In the genomic region with DNA sequence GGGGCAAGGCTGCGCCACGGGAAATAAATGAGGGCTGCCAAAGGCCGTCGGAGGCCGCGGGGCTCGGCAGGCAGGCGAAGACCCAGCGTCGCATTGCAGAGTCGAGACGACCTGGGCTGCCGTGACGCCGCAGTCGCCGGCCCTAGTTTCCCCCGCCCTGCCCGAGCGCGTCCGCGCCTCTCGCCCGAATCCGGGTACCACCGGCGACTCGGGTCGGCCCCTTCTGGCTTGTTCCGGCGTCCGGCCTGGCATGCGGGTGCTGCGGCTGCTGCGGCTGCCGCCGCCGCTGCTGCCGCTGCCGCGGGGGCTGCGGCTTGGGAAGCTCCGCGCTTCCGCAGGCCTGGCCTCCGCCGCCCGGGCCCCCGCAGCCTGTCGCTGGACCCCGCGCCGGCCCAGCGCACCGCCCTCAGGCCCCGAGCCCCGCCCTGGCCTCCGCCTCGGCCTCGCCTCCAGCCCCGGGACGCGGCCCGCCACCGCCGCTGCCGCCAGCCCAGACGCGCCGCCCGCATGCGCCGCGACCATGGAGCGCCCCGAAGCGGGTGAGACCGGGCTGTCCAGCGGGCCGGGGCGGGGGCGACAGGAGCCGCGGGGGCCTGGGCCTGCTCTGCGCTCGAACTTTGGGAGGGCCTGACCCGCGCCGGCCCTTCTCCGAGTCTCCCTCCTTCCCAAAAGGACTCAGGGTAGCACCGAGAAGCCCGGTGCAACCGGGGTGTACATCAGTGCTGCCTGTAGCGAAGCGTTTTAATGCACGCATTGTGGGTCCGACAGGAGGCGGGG, we compare ENCODE assay signal across 8 cellular contexts. TPM values are rescaled to one million over a fixed set of nuclear protein-coding genes. Genes with fewer than 3 reads are reported as not detected.
DNase-seq lines count a peak whose midpoint lies in the region; ATAC-seq and TF ChIP-seq lines count a peak whose summit lies in the region.

Gene AKAP7 (plus strand): TSS at position 224 of the 777 bp plus-strand sequence. CDS start 297 bp downstream, at position 521.

- intact Hi-C loops in CD14-positive monocyte (cut with micrococcal nuclease): no loop called here
- intact Hi-C loops in adrenal gland (cut with DNase I): no loop called here
- intact Hi-C loops in heart right ventricle (cut with DNase I): no loop called here
- intact Hi-C loops in posterior cingulate gyrus (cut with DNase I): loop anchor here (1.0 kb wide), 1 partner anchor 72 kb away; the partner anchor contains the start of gene EPB41L2

- TF ChIP-seq POLR2A in adrenal gland (IDR thresholded peaks at IDR 0.05): peak; percentile 84

- H3K4me1 Mint-ChIP-seq in CD14-positive monocyte (peaks cover 33% of the 10 kb centered on the region), type B pancreatic cell (ENCODE audit: unreplicated experiment) (peaks cover 16% of the 10 kb centered on the region)

- no peaks in the 10 kb centered on the region for H3K9me3 ChIP-seq in adrenal gland (replicated peaks in 1 of 3)
- H3K9me3 ChIP-seq in heart right ventricle: no peaks in the 10 kb centered on the region

- peak within 1 kb of the TSS; percentile 81 to 92 (median 89) for H3K27ac Mint-ChIP-seq in CD14-positive monocyte
- peak within 1 kb of the TSS; percentile 79 for H3K27ac Mint-ChIP-seq in type B pancreatic cell

- ATAC-seq in GM19372 (IDR thresholded peaks at IDR 0.05; ENCODE audit: low read depth, unreplicated experiment): peak; percentile 83
- peak; percentile 70 for ATAC-seq in HG03460 (IDR thresholded peaks at IDR 0.05; ENCODE audit: unreplicated experiment)
- peak; percentile 82 to 96 (median 91) for ATAC-seq in heart right ventricle

- H3K27me3 Mint-ChIP-seq in CD14-positive monocyte (ENCODE audit: low read depth in 3 of 3) (peaks cover 0 to 3% (median 3%) of the 10 kb centered on the region in 3 donors), type B pancreatic cell (peaks cover 5% of the 10 kb centered on the region)

- H3K27me3 ChIP-seq in adrenal gland: no peaks in the 10 kb centered on the region
- H3K27me3 ChIP-seq in heart right ventricle: no peaks in the 10 kb centered on the region

- 0 to 1% (median 1%) methylated on average over 37 to 99 of the region's 99 CpGs for WGBS in adrenal gland, 4 donors
- WGBS in heart right ventricle, 2 donors: 1% methylated on average over 92 to 99 of the region's 99 CpGs

- H3K4me3 ChIP-seq in adrenal gland (peak within 1 kb of the TSS; percentile 19 to 92 (median 61)), heart right ventricle (peak within 1 kb of the TSS; percentile 46 to 87 (median 82))

- H3K36me3 ChIP-seq in adrenal gland (replicated peaks in 1 of 2) (no peaks in the 10 kb centered on the region), heart right ventricle (no peaks in the 10 kb centered on the region)

- H3K27ac ChIP-seq in adrenal gland (peak within 1 kb of the TSS; percentile 75 to 97 (median 89)), heart right ventricle (peak within 1 kb of the TSS; percentile 79 to 93 (median 90))

- peaks cover 0 to 2% (median 0%) of the 10 kb centered on the region in 7 donors for H3K9me3 Mint-ChIP-seq in CD14-positive monocyte
- H3K9me3 Mint-ChIP-seq in type B pancreatic cell: no peaks in the 10 kb centered on the region

- H3K4me1 ChIP-seq in adrenal gland (replicated peaks in 1 of 2) (peaks cover 6 to 23% of the 10 kb centered on the region in 2 donors), heart right ventricle (peaks cover 0 to 15% (median 10%) of the 10 kb centered on the region in 9 donors)

- H3K36me3 Mint-ChIP-seq in CD14-positive monocyte (peaks cover 0 to 3% of the 10 kb centered on the region in 2 donors), type B pancreatic cell (peaks cover 8% of the 10 kb centered on the region)

- H3K4me3 Mint-ChIP-seq in CD14-positive monocyte (peak within 1 kb of the TSS; percentile 94 to 95), type B pancreatic cell (peak within 1 kb of the TSS; percentile 91)

- DNase-seq in CD14-positive monocyte (ENCODE audit: low spot score): peak; percentile 47
- peak; percentile 60 for DNase-seq in SW480 (ENCODE audit: low spot score)
- DNase-seq in adrenal gland: peak; percentile 79 to 92 (median 88)
- peak; percentile 61 to 83 for DNase-seq in heart right ventricle
- peak; percentile 65 to 96 (median 74) for DNase-seq in posterior cingulate gyrus
- DNase-seq in type B pancreatic cell (ENCODE audit: extremely low spot score, unreplicated experiment): peak; percentile 88

- TF ChIP-seq CTCF in CD14-positive monocyte (IDR thresholded peaks at IDR 0.05) (no peak), adrenal gland (IDR thresholded peaks at IDR 0.05) (peak in 1 of 6 experiments; percentile 2), heart right ventricle (IDR thresholded peaks at IDR 0.05) (no peak), type B pancreatic cell (conservative IDR thresholded peaks at IDR 0.05) (no peak)

RNA-seq across cellular contexts. Expression of gene AKAP7, which starts in this region (rescaled TPM):
- polyA plus RNA-seq in CD14-positive monocyte (1 to 10 TPM; 3.4 to 4.9 TPM), adrenal gland (10 to 100 TPM; 48.3 to 61.4 (median 51.2) TPM), heart right ventricle (1 to 10 TPM; 1.8 to 3.5 TPM)
- total RNA-seq in adrenal gland (100 to 1,000 TPM in 2 of 8 donors, 10 to 100 TPM in 6; 36.2 to 165 (median 65.8) TPM), heart right ventricle (10 to 100 TPM in 5 of 10 donors, 1 to 10 TPM in 5; 6.7 to 15.4 (median 10.2) TPM), type B pancreatic cell (ENCODE audit: low replicate concordance) (5.3 and 7.2 TPM in 2 replicates)

Comparison
In these comparisons a context has a peak if more than half of its experiments do, and no peak if none do; other contexts are left out.
1. Peak in every context shown above with its lines: DNase-seq, ATAC-seq, H3K4me3 ChIP-seq and H3K27ac ChIP-seq.
2. RNA of gene AKAP7 (polyA plus RNA-seq): 48.3 to 61.4 TPM in adrenal gland; 3.4 to 4.9 TPM in CD14-positive monocyte and 1.8 to 3.5 TPM in heart right ventricle; every median in the first group is over 4 times any median in the second.